Comparison of ENCODE assay signal across 9 cellular contexts in genomic region chr1:28296401-28297220, GRCh38. TPM values are rescaled to one million over a fixed set of nuclear protein-coding genes. Genes with fewer than 3 reads are reported as not detected.
DNase-seq lines count a peak whose midpoint lies in the region; ATAC-seq and TF ChIP-seq lines count a peak whose summit lies in the region.
"Had no signal": no experiment of that assay in that cellular context is flagged by ENCODE, and none has a peak within 500 bp of the region (broad histone marks: within the 10 kb centered on the region; RNA-seq: fewer than 3 reads in every experiment).

No MANE protein-coding gene starts in this region.

- peaks cover 6% of the 10 kb centered on the region for H3K36me3 Mint-ChIP-seq in Calu3 (ENCODE audit: insufficient read depth, unreplicated experiment)
- H3K36me3 Mint-ChIP-seq in endodermal cell (ENCODE audit: low read depth) = no peaks in the 10 kb centered on the region
- no peaks in the 10 kb centered on the region for H3K36me3 Mint-ChIP-seq in nephron (ENCODE audit: low read depth)
- H3K36me3 Mint-ChIP-seq in T-helper 17 cell (ENCODE audit: low read depth) = no peaks in the 10 kb centered on the region
- H3K36me3 Mint-ChIP-seq: activated naive CD4-positive, alpha-beta T cell treated with anti-CD3 and anti-CD28 coated beads, Interleukin-2, amount 50 U/mL, for 24 hours had no signal

- H3K79me2 ChIP-seq in OCI-LY7 (ENCODE audit: insufficient read depth, low read depth, low read length) = no peaks in the 10 kb centered on the region

- peak overlapping the region; percentile 53 for H3K9ac ChIP-seq in endodermal cell (ENCODE audit: extremely low read depth, low read length, poor library complexity, severe bottlenecking)

- H3K4me3 ChIP-seq in endodermal cell (ENCODE audit: low read length) (peak overlapping the region; percentile 71), OCI-LY7 (ENCODE audit: low read depth, low read length, poor library complexity, severe bottlenecking) (no peak overlapping the region)

- H3K36me3 ChIP-seq in endodermal cell (ENCODE audit: control insufficient read depth, insufficient read depth, low read length) (no peaks in the 10 kb centered on the region), OCI-LY7 (ENCODE audit: insufficient read depth, low read length) (no peaks in the 10 kb centered on the region)

- H4K20me1 ChIP-seq in OCI-LY7 (ENCODE audit: insufficient read depth, low read length) = no peaks in the 10 kb centered on the region

- H3K4me3 Mint-ChIP-seq in Calu3 (ENCODE audit: low read depth, unreplicated experiment) (peak overlapping the region; percentile 30), endodermal cell (peak overlapping the region; percentile 12), nephron (peak overlapping the region; percentile 52 to 64 (median 60)), T-helper 17 cell (no peak overlapping the region)
- H3K4me3 Mint-ChIP-seq: activated naive CD4-positive, alpha-beta T cell treated with anti-CD3 and anti-CD28 coated beads, Interleukin-2, amount 50 U/mL, for 24 hours had no signal

- H3K9me2 ChIP-seq in OCI-LY7 (ENCODE audit: insufficient read depth, low read length) = no peaks in the 10 kb centered on the region

- H3K9me3 Mint-ChIP-seq in Calu3 (ENCODE audit: low read depth, unreplicated experiment) = no peaks in the 10 kb centered on the region
- H3K9me3 Mint-ChIP-seq in endodermal cell = no peaks in the 10 kb centered on the region
- no peaks in the 10 kb centered on the region for H3K9me3 Mint-ChIP-seq in nephron
- H3K9me3 Mint-ChIP-seq: activated naive CD4-positive, alpha-beta T cell treated with anti-CD3 and anti-CD28 coated beads, Interleukin-2, amount 50 U/mL, for 24 hours had no signal

- no peak for ATAC-seq in T-helper 17 cell

- no peaks in the 10 kb centered on the region for H3K27me3 ChIP-seq in endodermal cell (ENCODE audit: control insufficient read depth, insufficient read depth, low read length, poor library complexity, severe bottlenecking)

- BruUV-seq in Calu3 (replicated peaks; lab: Mats Ljungman, UMichigan) = no TSS peak
- BruUV-seq in OCI-LY7 (replicated peaks; lab: Mats Ljungman, UMichigan) = no TSS peak

- H3K27me3 Mint-ChIP-seq in Calu3 (ENCODE audit: unreplicated experiment) (no peaks in the 10 kb centered on the region), endodermal cell (ENCODE audit: insufficient read depth) (no peaks in the 10 kb centered on the region), nephron (ENCODE audit: low read depth) (no peaks in the 10 kb centered on the region), T-helper 17 cell (peaks cover 11% of the 10 kb centered on the region)
- H3K27me3 Mint-ChIP-seq: activated naive CD4-positive, alpha-beta T cell treated with anti-CD3 and anti-CD28 coated beads, Interleukin-2, amount 50 U/mL, for 24 hours had no signal

- peak overlapping the region; percentile 36 for H3K27ac ChIP-seq in endodermal cell (ENCODE audit: low read depth, low read length)
- H3K27ac ChIP-seq in OCI-LY7 (ENCODE audit: low read depth, low read length, poor library complexity, severe bottlenecking) = no peak overlapping the region

- H3K4me2 ChIP-seq in OCI-LY7 (ENCODE audit: low read length) = no peak overlapping the region

- H3K27ac Mint-ChIP-seq in Calu3 (ENCODE audit: unreplicated experiment) (no peak overlapping the region), endodermal cell (peak overlapping the region; percentile 71), nephron (peak overlapping the region; percentile 95 to 98 (median 98)), T-helper 17 cell (no peak overlapping the region)
- H3K27ac Mint-ChIP-seq: activated naive CD4-positive, alpha-beta T cell treated with anti-CD3 and anti-CD28 coated beads, Interleukin-2, amount 50 U/mL, for 24 hours had no signal

- POLR2A ChIA-PET in OCI-LY7 (lab: Charles Lee) = interaction anchor here (0.6 kb wide), 1 partner anchor 20 kb away, joined by 5 read pairs; no protein-coding TSS in a partner anchor

- peaks cover 3% of the 10 kb centered on the region for H3K4me1 ChIP-seq in endodermal cell (ENCODE audit: control insufficient read depth, insufficient read depth, low read length)
- H3K4me1 ChIP-seq in OCI-LY7 (ENCODE audit: insufficient read depth, low read length, poor library complexity, severe bottlenecking) = no peaks in the 10 kb centered on the region

- DNase-seq in Calu3 = peak; percentile 19
- peak; percentile 23 for DNase-seq in NCI-H510A (lab: John Stamatoyannopoulos, UW)
- peak; percentile 94 for DNase-seq in endodermal cell
- no peak for DNase-seq in activated gamma-delta T cell (lab: John Stamatoyannopoulos, UW)
- DNase-seq in T-helper 17 cell = no peak
- DNase-seq in putamen (ENCODE audit: low spot score) = no peak
- DNase-seq in OCI-LY7 (ENCODE audit: low spot score) = no peak

- CTCF ChIA-PET in Calu3 (lab: Charles Lee) (no interaction called here), OCI-LY7 (lab: Charles Lee; ENCODE audit: unreplicated experiment) (interaction anchor here (0.6 kb wide), 1 partner anchor 359 kb away, joined by 3 read pairs; no protein-coding TSS in a partner anchor)

- H3K4me1 Mint-ChIP-seq in Calu3 (ENCODE audit: low read depth, unreplicated experiment) = peaks cover 6% of the 10 kb centered on the region
- H3K4me1 Mint-ChIP-seq in endodermal cell = peaks cover 13% of the 10 kb centered on the region
- H3K4me1 Mint-ChIP-seq in nephron = peaks cover 15% of the 10 kb centered on the region
- no peaks in the 10 kb centered on the region for H3K4me1 Mint-ChIP-seq in T-helper 17 cell
- H3K4me1 Mint-ChIP-seq: activated naive CD4-positive, alpha-beta T cell treated with anti-CD3 and anti-CD28 coated beads, Interleukin-2, amount 50 U/mL, for 24 hours had no signal

- H3K9me3 ChIP-seq in endodermal cell (ENCODE audit: control insufficient read depth, low read length) = no peaks in the 10 kb centered on the region
- no peaks in the 10 kb centered on the region for H3K9me3 ChIP-seq in T-helper 17 cell (ENCODE audit: control insufficient read depth, low read length, poor library complexity, severe bottlenecking)
- no peaks in the 10 kb centered on the region for H3K9me3 ChIP-seq in OCI-LY7 (ENCODE audit: low read length)

- TF ChIP-seq CTCF in Calu3 (IDR thresholded peaks at IDR 0.05; ENCODE audit: unreplicated experiment) (no peak), endodermal cell (conservative IDR thresholded peaks at IDR 0.05) (no peak), nephron (IDR thresholded peaks at IDR 0.05; ENCODE audit: unreplicated experiment in 3 of 3) (no peak), OCI-LY7 (conservative IDR thresholded peaks at IDR 0.05; ENCODE audit: low read length) (no peak)

- 37 to 38% methylated on average over 6 to 14 of the region's 14 CpGs for WGBS in endodermal cell (ENCODE audit: insufficient coverage in 1 of 2, insufficient read length in 1 of 2), 2 experiments

- H2AFZ ChIP-seq in OCI-LY7 (ENCODE audit: low read length) = no peak overlapping the region

- intact Hi-C loops in Calu3 (cut with micrococcal nuclease; ENCODE audit: unreplicated experiment) = no loop called here
- intact Hi-C loops in OCI-LY7 (cut with micrococcal nuclease; ENCODE audit: unreplicated experiment) = no loop called here

RNA-seq across cellular contexts. Expression of gene MED18, which starts 32.2 kb away (rescaled TPM):
- total RNA-seq in Calu3 (2022) (17.4 and 18.8 TPM in 2 replicates), endodermal cell (10 to 100 TPM; 15.5 to 18.4 TPM), T-helper 17 cell (1 to 10 TPM; 4.6 to 4.7 TPM), OCI-LY7 (2022) (20.5 and 26.5 TPM in 2 replicates)
- 15.8 TPM for polyA plus RNA-seq in endodermal cell (2013, experiment 1 of 2)
- polyA plus RNA-seq in endodermal cell (2013, experiment 2 of 2) = 14.4 TPM
- total RNA-seq in OCI-LY7 (2014; rRNA removed; shearing (Covaris generic)) = 25.9 and 26.9 TPM in 2 replicates

RNA-seq across cellular contexts. Expression of gene SESN2, which starts 37.3 kb away (rescaled TPM):
- total RNA-seq in Calu3 (2022) (12.4 and 13.0 TPM in 2 replicates), endodermal cell (10 to 100 TPM; 12.3 to 15.2 TPM), T-helper 17 cell (10 to 100 TPM; 16.6 to 35.3 TPM), OCI-LY7 (2022) (37.6 and 41.2 TPM in 2 replicates)
- 27.2 TPM for polyA plus RNA-seq in endodermal cell (2013, experiment 1 of 2)
- 16.8 TPM for polyA plus RNA-seq in endodermal cell (2013, experiment 2 of 2)
- 18.3 and 22.8 TPM in 2 replicates for total RNA-seq in OCI-LY7 (2014; rRNA removed; shearing (Covaris generic))

Comparison
In these comparisons a context has a peak if more than half of its experiments do, and no peak if none do; other contexts are left out.
1. DNase-seq: peak in Calu3 (single experiment), NCI-H510A (single experiment) and endodermal cell (single experiment); none in activated gamma-delta T cell (single experiment), T-helper 17 cell (0 of 3), putamen (single experiment) and OCI-LY7 (single experiment).
2. H3K27ac Mint-ChIP-seq: peak in endodermal cell (single experiment) and nephron (3 of 3); none in Calu3 (single experiment) and T-helper 17 cell (single experiment).